ENCODE assay signal across 25 cellular contexts in genomic region chr17:149231-149630, GRCh38. TPM values are rescaled to one million over a fixed set of nuclear protein-coding genes. Genes with fewer than 3 reads are reported as not detected.
"Had no signal": no experiment of that assay in that cellular context is flagged by ENCODE, and none has a peak within 500 bp of the region (broad histone marks: within the 10 kb centered on the region; RNA-seq: fewer than 3 reads in every experiment).

No MANE protein-coding gene starts in this region.

- H3K4me2 ChIP-seq: smooth muscle cell had no signal

- H3K27me3 Mint-ChIP-seq: activated CD4-positive, alpha-beta memory T cell treated with anti-CD3 and anti-CD28 coated beads for 36 hours; activated CD8-positive, alpha-beta memory T cell treated with anti-CD3 and anti-CD28 coated beads, Interleukin-2, amount 10 ng/mL, durations not matched to agents 7 days and 5 days; activated naive CD4-positive, alpha-beta T cell treated with anti-CD3 and anti-CD28 coated beads, Interleukin-2, amount 50 U/mL, for 24 hours; stimulated activated naive CD8-positive, alpha-beta T cell treated with anti-CD3 and anti-CD28 coated beads, Interleukin-15, amount 100 ng/mL, for 72 hours had no signal

- H3K4me1 ChIP-seq: parathyroid adenoma had no signal

- H3K79me2 ChIP-seq: parathyroid adenoma had no signal

- H3K27ac Mint-ChIP-seq: activated CD4-positive, alpha-beta memory T cell treated with anti-CD3 and anti-CD28 coated beads for 36 hours; activated CD8-positive, alpha-beta memory T cell treated with anti-CD3 and anti-CD28 coated beads, Interleukin-2, amount 10 ng/mL, durations not matched to agents 7 days and 5 days; activated naive CD4-positive, alpha-beta T cell treated with anti-CD3 and anti-CD28 coated beads, Interleukin-2, amount 50 U/mL, for 24 hours; activated T-helper 2 cell treated with anti-CD3 and anti-CD28 coated beads, Interferon-gamma antibody, Interleukin-2, Interleukin-4, amounts not matched to agents 10 μg/mL and 5 μg/mL and 100 μg/mL, durations not matched to agents 14 hours and 24 hours and 36 hours; stimulated activated naive CD8-positive, alpha-beta T cell treated with anti-CD3 and anti-CD28 coated beads, Interleukin-15, amount 100 ng/mL, for 72 hours had no signal

- H3K36me3 Mint-ChIP-seq: activated CD4-positive, alpha-beta memory T cell treated with anti-CD3 and anti-CD28 coated beads for 36 hours; activated CD8-positive, alpha-beta memory T cell treated with anti-CD3 and anti-CD28 coated beads, Interleukin-2, amount 10 ng/mL, durations not matched to agents 7 days and 5 days; activated naive CD4-positive, alpha-beta T cell treated with anti-CD3 and anti-CD28 coated beads, Interleukin-2, amount 50 U/mL, for 24 hours had no signal

- H3K9me3 ChIP-seq: upper lobe of left lung had no signal

- DNase-seq: activated CD4-positive, alpha-beta T cell treated with anti-CD3 and anti-CD28 coated beads for 1 hour; activated CD8-positive, alpha-beta memory T cell treated with anti-CD3 and anti-CD28 coated beads, Interleukin-2, amount 10 ng/mL, durations not matched to agents 7 days and 5 days; activated T-cell treated with anti-CD3 and anti-CD28 coated beads, Interleukin-2, amount 50 U/mL, for 1 hour; amniotic stem cell; caudate nucleus; cortex of kidney; effector CD4-positive, alpha-beta T cell; foreskin melanocyte; midbrain; stimulated activated naive CD8-positive, alpha-beta T cell treated with anti-CD3 and anti-CD28 coated beads, Interleukin-15, amount 100 ng/mL, for 72 hours; T1000 had no signal

- H3K36me3 ChIP-seq: upper lobe of left lung had no signal

- H3K4me3 Mint-ChIP-seq: activated CD4-positive, alpha-beta memory T cell treated with anti-CD3 and anti-CD28 coated beads for 36 hours; activated CD8-positive, alpha-beta memory T cell treated with anti-CD3 and anti-CD28 coated beads, Interleukin-2, amount 10 ng/mL, durations not matched to agents 7 days and 5 days; activated naive CD4-positive, alpha-beta T cell treated with anti-CD3 and anti-CD28 coated beads, Interleukin-2, amount 50 U/mL, for 24 hours; stimulated activated naive CD8-positive, alpha-beta T cell treated with anti-CD3 and anti-CD28 coated beads, Interleukin-15, amount 100 ng/mL, for 72 hours had no signal

- H3K9ac ChIP-seq: parathyroid adenoma had no signal

- H3K27me3 ChIP-seq: upper lobe of left lung had no signal

- H3K4me3 ChIP-seq: lung, SK-N-MC, smooth muscle cell, upper lobe of left lung had no signal

- H3K9me3 Mint-ChIP-seq: activated CD4-positive, alpha-beta memory T cell treated with anti-CD3 and anti-CD28 coated beads for 36 hours; activated naive CD4-positive, alpha-beta T cell treated with anti-CD3 and anti-CD28 coated beads, Interleukin-2, amount 50 U/mL, for 24 hours; activated T-helper 2 cell treated with anti-CD3 and anti-CD28 coated beads, Interferon-gamma antibody, Interleukin-2, Interleukin-4, amounts not matched to agents 10 μg/mL and 5 μg/mL and 100 μg/mL, durations not matched to agents 14 hours and 24 hours and 36 hours; stimulated activated naive CD8-positive, alpha-beta T cell treated with anti-CD3 and anti-CD28 coated beads, Interleukin-15, amount 100 ng/mL, for 72 hours had no signal

- H2AFZ ChIP-seq: parathyroid adenoma had no signal

- H3K27ac ChIP-seq: parathyroid adenoma, SK-N-MC, upper lobe of left lung had no signal

- ATAC-seq: activated CD8-positive, alpha-beta memory T cell treated with anti-CD3 and anti-CD28 coated beads, Interleukin-2, amount 10 ng/mL, durations not matched to agents 7 days and 5 days; left colon; stimulated activated naive CD8-positive, alpha-beta T cell treated with anti-CD3 and anti-CD28 coated beads, Interleukin-15, amount 100 ng/mL, for 72 hours had no signal

- H3K4me1 Mint-ChIP-seq: activated CD8-positive, alpha-beta memory T cell treated with anti-CD3 and anti-CD28 coated beads, Interleukin-2, amount 10 ng/mL, durations not matched to agents 7 days and 5 days; activated naive CD4-positive, alpha-beta T cell treated with anti-CD3 and anti-CD28 coated beads, Interleukin-2, amount 50 U/mL, for 24 hours; stimulated activated naive CD8-positive, alpha-beta T cell treated with anti-CD3 and anti-CD28 coated beads, Interleukin-15, amount 100 ng/mL, for 72 hours had no signal

RNA-seq across cellular contexts. Expression of gene SCGB1C2, which starts 11.9 kb away (rescaled TPM):
- total RNA-seq: activated CD4-positive, alpha-beta memory T cell treated with anti-CD3 and anti-CD28 coated beads for 36 hours; activated CD8-positive, alpha-beta memory T cell treated with anti-CD3 and anti-CD28 coated beads, Interleukin-2, amount 10 ng/mL, durations not matched to agents 7 days and 5 days; activated T-helper 2 cell treated with anti-CD3 and anti-CD28 coated beads, Interferon-gamma antibody, Interleukin-2, Interleukin-4, amounts not matched to agents 10 μg/mL and 5 μg/mL and 100 μg/mL, durations not matched to agents 14 hours and 24 hours and 36 hours; fibroblast of lung; left colon; lung; myocyte; renal cortical epithelial cell; smooth muscle cell; temporal lobe; upper lobe of left lung had no signal
- polyA plus RNA-seq: fibroblast of lung, lung, neural cell, smooth muscle cell had no signal

RNA-seq across cellular contexts. Expression of gene DOC2B, which starts 32.2 kb away (rescaled TPM):
- total RNA-seq: fibroblast of lung had no signal
- polyA plus RNA-seq: fibroblast of lung had no signal
